Comparison of ENCODE assay signal across 24 cellular contexts in genomic region chr3:166257715-166258114, GRCh38.
"Had no signal": no experiment of that assay in that cellular context is flagged by ENCODE, and none has a peak within 500 bp of the region (broad histone marks: within the 10 kb centered on the region; RNA-seq: fewer than 3 reads in every experiment).

No MANE protein-coding gene starts in this region.

- H3K27me3 ChIP-seq: dorsolateral prefrontal cortex, esophagus muscularis mucosa, foreskin keratinocyte, gastroesophageal sphincter, heart left ventricle, hepatocyte, left lung had no signal

- H3K4me3 ChIP-seq: coronary artery, dorsolateral prefrontal cortex, esophagus muscularis mucosa, gastroesophageal sphincter, heart left ventricle, hepatocyte, left lung, lower lobe of right lung had no signal

- H3K27ac ChIP-seq: coronary artery, dorsolateral prefrontal cortex, esophagus muscularis mucosa, foreskin keratinocyte, gastroesophageal sphincter, heart left ventricle, hepatocyte, left lung, lower lobe of right lung had no signal

- H3K9me3 ChIP-seq: esophagus muscularis mucosa, gastroesophageal sphincter, lower lobe of right lung had no signal

- H3K4me1 ChIP-seq: esophagus muscularis mucosa, foreskin keratinocyte, gastroesophageal sphincter, heart left ventricle, left lung, lower lobe of right lung had no signal

- H3K79me2 ChIP-seq: hepatocyte had no signal

- H3K4me2 ChIP-seq: hepatocyte had no signal

- FAIRE-seq: colon, endothelial cell of umbilical vein, frontal cortex, kidney had no signal

- H2AFZ ChIP-seq: hepatocyte had no signal

- ATAC-seq: foreskin keratinocyte, gastroesophageal sphincter, heart left ventricle, left cardiac atrium, left lung, left ventricle myocardium superior, lower lobe of right lung had no signal

- H3K36me3 ChIP-seq: esophagus muscularis mucosa, gastroesophageal sphincter, heart left ventricle, left lung, lower lobe of right lung had no signal

- DNase-seq: dermis blood vessel endothelial cell; dorsolateral prefrontal cortex; effector CD4-positive, alpha-beta T cell; effector memory CD4-positive, alpha-beta T cell; foreskin keratinocyte; heart left ventricle; hypothalamus; immature natural killer cell; islet precursor cell; kidney glomerular epithelial cell; left cardiac atrium; left ventricle myocardium superior; lower lobe of right lung; mesenchymal stem cell; midbrain had no signal
